Comparison of ENCODE assay signal across 1 cellular context in genomic region chr3:142098974-142099373, GRCh38.
A peak's percentile ranks its signal among the peaks of the same experiment; 100 is the strongest.
TF ChIP-seq lines count a peak whose summit lies in the region.

No MANE protein-coding gene starts in this region.

TF ChIP-seq in K562, 482 proteins besides CTCF, POLR2A, EP300 and RAD21 (continued from another document and continues in another):
- TF ChIP-seq PBX2 (CRISPR knock-in tag; IDR thresholded peaks at IDR 0.05; ENCODE audit: low read depth) (no peak), PBX2 (tag; conservative IDR thresholded peaks at IDR 0.05; ENCODE audit: low read depth) (peak; percentile 15; the same call in 1 of the 2 replicates), TRIM24 (IDR thresholded peaks at IDR 0.05) (peak; percentile 38 to 66; a peak in 3 of 4 replicates), FOXJ2 (tag; IDR thresholded peaks at IDR 0.05) (no peak), SMAD3 (CRISPR knock-in tag; conservative IDR thresholded peaks at IDR 0.05) (no peak), TAF7 (tag; IDR thresholded peaks at IDR 0.05) (no peak), CBFA2T3 (IDR thresholded peaks at IDR 0.05) (peak; percentile 44), ZNF644 (tag; IDR thresholded peaks at IDR 0.05; ENCODE audit: low read depth) (0 out of 2 replicates have a peak, but pooled peaks have one; percentile 45), EGR1 (conservative IDR thresholded peaks at IDR 0.05) (no peak), ZNF583 (CRISPR knock-in tag; IDR thresholded peaks at IDR 0.05) (no peak), STAT5A (IDR thresholded peaks at IDR 0.05; ENCODE audit: borderline replicate concordance, low read length) (no peak), IFI16 (CRISPR knock-in tag; IDR thresholded peaks at IDR 0.05) (no peak), ZNF511 (CRISPR knock-in tag; IDR thresholded peaks at IDR 0.05) (no peak), FOXK2 (conservative IDR thresholded peaks at IDR 0.05 in 1 of 2, IDR thresholded peaks at IDR 0.05 in 1 of 2; ENCODE audit: low read depth in 2 of 2) (no peak), ELF1 (tag; IDR thresholded peaks at IDR 0.05) (no peak), COPS2 (conservative IDR thresholded peaks at IDR 0.05) (no peak), TEAD4 (IDR thresholded peaks at IDR 0.05; ENCODE audit: low read length) (peak; percentile 40; the same call in 1 of the 2 replicates), TEAD4 (CRISPR knock-in tag; IDR thresholded peaks at IDR 0.05; ENCODE audit: borderline replicate concordance) (no peak), ZNF224 (CRISPR knock-in tag; IDR thresholded peaks at IDR 0.05) (no peak), TEAD1 (CRISPR knock-in tag; IDR thresholded peaks at IDR 0.05) (no peak), NFIX (CRISPR knock-in tag; IDR thresholded peaks at IDR 0.05; ENCODE audit: low read depth) (no peak), ZNF584 (CRISPR knock-in tag; IDR thresholded peaks at IDR 0.05; ENCODE audit: low read depth) (no peak), TAF1 (IDR thresholded peaks at IDR 0.05; ENCODE audit: control insufficient read depth, extremely low read depth, insufficient read depth, low read length, severe bottlenecking) (no peak), CREM (IDR thresholded peaks at IDR 0.05; ENCODE audit: low read depth) (no peak), MED1 (CRISPR knock-in tag; IDR thresholded peaks at IDR 0.05; ENCODE audit: borderline replicate concordance) (no peak), DNMT1 (IDR thresholded peaks at IDR 0.05) (no peak), HMG20B (CRISPR knock-in tag; IDR thresholded peaks at IDR 0.05) (no peak), CEBPG (CRISPR knock-in tag; IDR thresholded peaks at IDR 0.05) (no peak), CEBPG (tag; conservative IDR thresholded peaks at IDR 0.05 in 1 of 2, IDR thresholded peaks at IDR 0.05 in 1 of 2) (peak in 1 of 2 experiments; percentile 68; a peak in 2 of 4 replicates), NFRKB (IDR thresholded peaks at IDR 0.05; ENCODE audit: low read depth) (no peak), PURB (CRISPR knock-in tag; IDR thresholded peaks at IDR 0.05; ENCODE audit: low read depth) (no peak), NFIC (IDR thresholded peaks at IDR 0.05) (no peak), L3MBTL2 (IDR thresholded peaks at IDR 0.05) (no peak), SNRNP70 (optimal IDR thresholded peaks at IDR 0.05; ENCODE audit: low read depth, low read length) (no peak), NUFIP1 (IDR thresholded peaks at IDR 0.05; ENCODE audit: partially characterized antibody) (no peak), PML (IDR thresholded peaks at IDR 0.05; ENCODE audit: low read length) (no peak), HCFC1 (IDR thresholded peaks at IDR 0.05; ENCODE audit: low read depth, low read length) (no peak), ZNF274 (IDR thresholded peaks at IDR 0.05; ENCODE audit: borderline replicate concordance, low read depth, low read length) (no peak), CBFA2T2 (conservative IDR thresholded peaks at IDR 0.05) (0 out of 2 replicates have a peak, but pooled peaks have one; percentile 7), PRMT5 (CRISPR knock-in tag; IDR thresholded peaks at IDR 0.05) (no peak), RFX5 (IDR thresholded peaks at IDR 0.05; ENCODE audit: low read depth, low read length) (no peak), SMARCE1 (IDR thresholded peaks at IDR 0.05) (peak; percentile 92), KDM1A (IDR thresholded peaks at IDR 0.05) (0 out of 4 replicates have a peak, but pooled peaks have one; percentile 26 to 40), ZFP36 (IDR thresholded peaks at IDR 0.05; ENCODE audit: low read depth, low read length, partially characterized antibody) (no peak), MBD2 (IDR thresholded peaks at IDR 0.05; ENCODE audit: borderline replicate concordance, low read depth) (no peak), POLR3A (IDR thresholded peaks at IDR 0.05; ENCODE audit: borderline replicate concordance, extremely low read depth, insufficient read depth, insufficient read length) (no peak), ETV1 (tag; conservative IDR thresholded peaks at IDR 0.05; ENCODE audit: low read depth) (peak; percentile 72)
- TF ChIP-seq, protein P1, sequence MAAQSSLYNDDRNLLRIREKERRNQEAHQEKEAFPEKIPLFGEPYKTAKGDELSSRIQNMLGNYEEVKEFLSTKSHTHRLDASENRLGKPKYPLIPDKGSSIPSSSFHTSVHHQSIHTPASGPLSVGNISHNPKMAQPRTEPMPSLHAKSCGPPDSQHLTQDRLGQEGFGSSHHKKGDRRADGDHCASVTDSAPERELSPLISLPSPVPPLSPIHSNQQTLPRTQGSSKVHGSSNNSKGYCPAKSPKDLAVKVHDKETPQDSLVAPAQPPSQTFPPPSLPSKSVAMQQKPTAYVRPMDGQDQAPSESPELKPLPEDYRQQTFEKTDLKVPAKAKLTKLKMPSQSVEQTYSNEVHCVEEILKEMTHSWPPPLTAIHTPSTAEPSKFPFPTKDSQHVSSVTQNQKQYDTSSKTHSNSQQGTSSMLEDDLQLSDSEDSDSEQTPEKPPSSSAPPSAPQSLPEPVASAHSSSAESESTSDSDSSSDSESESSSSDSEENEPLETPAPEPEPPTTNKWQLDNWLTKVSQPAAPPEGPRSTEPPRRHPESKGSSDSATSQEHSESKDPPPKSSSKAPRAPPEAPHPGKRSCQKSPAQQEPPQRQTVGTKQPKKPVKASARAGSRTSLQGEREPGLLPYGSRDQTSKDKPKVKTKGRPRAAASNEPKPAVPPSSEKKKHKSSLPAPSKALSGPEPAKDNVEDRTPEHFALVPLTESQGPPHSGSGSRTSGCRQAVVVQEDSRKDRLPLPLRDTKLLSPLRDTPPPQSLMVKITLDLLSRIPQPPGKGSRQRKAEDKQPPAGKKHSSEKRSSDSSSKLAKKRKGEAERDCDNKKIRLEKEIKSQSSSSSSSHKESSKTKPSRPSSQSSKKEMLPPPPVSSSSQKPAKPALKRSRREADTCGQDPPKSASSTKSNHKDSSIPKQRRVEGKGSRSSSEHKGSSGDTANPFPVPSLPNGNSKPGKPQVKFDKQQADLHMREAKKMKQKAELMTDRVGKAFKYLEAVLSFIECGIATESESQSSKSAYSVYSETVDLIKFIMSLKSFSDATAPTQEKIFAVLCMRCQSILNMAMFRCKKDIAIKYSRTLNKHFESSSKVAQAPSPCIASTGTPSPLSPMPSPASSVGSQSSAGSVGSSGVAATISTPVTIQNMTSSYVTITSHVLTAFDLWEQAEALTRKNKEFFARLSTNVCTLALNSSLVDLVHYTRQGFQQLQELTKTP (IDR thresholded peaks at IDR 0.05; ENCODE audit: low read depth in 1 of 2, partially characterized antibody in 2 of 2), result peak in 1 of 2 experiments; percentile 36
- TF ChIP-seq, protein P2, sequence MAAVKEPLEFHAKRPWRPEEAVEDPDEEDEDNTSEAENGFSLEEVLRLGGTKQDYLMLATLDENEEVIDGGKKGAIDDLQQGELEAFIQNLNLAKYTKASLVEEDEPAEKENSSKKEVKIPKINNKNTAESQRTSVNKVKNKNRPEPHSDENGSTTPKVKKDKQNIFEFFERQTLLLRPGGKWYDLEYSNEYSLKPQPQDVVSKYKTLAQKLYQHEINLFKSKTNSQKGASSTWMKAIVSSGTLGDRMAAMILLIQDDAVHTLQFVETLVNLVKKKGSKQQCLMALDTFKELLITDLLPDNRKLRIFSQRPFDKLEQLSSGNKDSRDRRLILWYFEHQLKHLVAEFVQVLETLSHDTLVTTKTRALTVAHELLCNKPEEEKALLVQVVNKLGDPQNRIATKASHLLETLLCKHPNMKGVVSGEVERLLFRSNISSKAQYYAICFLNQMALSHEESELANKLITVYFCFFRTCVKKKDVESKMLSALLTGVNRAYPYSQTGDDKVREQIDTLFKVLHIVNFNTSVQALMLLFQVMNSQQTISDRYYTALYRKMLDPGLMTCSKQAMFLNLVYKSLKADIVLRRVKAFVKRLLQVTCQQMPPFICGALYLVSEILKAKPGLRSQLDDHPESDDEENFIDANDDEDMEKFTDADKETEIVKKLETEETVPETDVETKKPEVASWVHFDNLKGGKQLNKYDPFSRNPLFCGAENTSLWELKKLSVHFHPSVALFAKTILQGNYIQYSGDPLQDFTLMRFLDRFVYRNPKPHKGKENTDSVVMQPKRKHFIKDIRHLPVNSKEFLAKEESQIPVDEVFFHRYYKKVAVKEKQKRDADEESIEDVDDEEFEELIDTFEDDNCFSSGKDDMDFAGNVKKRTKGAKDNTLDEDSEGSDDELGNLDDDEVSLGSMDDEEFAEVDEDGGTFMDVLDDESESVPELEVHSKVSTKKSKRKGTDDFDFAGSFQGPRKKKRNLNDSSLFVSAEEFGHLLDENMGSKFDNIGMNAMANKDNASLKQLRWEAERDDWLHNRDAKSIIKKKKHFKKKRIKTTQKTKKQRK (IDR thresholded peaks at IDR 0.05; ENCODE audit: borderline replicate concordance, low read depth, low read length), result no peak
- TF ChIP-seq, protein P3, sequence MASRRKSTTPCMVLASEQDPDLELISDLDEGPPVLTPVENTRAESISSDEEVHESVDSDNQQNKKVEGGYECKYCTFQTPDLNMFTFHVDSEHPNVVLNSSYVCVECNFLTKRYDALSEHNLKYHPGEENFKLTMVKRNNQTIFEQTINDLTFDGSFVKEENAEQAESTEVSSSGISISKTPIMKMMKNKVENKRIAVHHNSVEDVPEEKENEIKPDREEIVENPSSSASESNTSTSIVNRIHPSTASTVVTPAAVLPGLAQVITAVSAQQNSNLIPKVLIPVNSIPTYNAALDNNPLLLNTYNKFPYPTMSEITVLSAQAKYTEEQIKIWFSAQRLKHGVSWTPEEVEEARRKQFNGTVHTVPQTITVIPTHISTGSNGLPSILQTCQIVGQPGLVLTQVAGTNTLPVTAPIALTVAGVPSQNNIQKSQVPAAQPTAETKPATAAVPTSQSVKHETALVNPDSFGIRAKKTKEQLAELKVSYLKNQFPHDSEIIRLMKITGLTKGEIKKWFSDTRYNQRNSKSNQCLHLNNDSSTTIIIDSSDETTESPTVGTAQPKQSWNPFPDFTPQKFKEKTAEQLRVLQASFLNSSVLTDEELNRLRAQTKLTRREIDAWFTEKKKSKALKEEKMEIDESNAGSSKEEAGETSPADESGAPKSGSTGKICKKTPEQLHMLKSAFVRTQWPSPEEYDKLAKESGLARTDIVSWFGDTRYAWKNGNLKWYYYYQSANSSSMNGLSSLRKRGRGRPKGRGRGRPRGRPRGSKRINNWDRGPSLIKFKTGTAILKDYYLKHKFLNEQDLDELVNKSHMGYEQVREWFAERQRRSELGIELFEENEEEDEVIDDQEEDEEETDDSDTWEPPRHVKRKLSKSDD (conservative IDR thresholded peaks at IDR 0.05; ENCODE audit: low read length), result no peak
- TF ChIP-seq, protein P4, sequence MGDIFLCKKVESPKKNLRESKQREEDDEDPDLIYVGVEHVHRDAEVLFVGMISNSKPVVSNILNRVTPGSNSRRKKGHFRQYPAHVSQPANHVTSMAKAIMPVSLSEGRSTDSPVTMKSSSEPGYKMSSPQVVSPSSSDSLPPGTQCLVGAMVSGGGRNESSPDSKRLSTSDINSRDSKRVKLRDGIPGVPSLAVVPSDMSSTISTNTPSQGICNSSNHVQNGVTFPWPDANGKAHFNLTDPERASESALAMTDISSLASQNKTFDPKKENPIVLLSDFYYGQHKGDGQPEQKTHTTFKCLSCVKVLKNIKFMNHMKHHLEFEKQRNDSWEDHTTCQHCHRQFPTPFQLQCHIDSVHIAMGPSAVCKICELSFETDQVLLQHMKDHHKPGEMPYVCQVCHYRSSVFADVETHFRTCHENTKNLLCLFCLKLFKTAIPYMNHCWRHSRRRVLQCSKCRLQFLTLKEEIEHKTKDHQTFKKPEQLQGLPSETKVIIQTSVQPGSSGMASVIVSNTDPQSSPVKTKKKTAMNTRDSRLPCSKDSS (IDR thresholded peaks at IDR 0.05; ENCODE audit: low read depth, partially characterized antibody), result no peak
- TF ChIP-seq, protein P5, sequence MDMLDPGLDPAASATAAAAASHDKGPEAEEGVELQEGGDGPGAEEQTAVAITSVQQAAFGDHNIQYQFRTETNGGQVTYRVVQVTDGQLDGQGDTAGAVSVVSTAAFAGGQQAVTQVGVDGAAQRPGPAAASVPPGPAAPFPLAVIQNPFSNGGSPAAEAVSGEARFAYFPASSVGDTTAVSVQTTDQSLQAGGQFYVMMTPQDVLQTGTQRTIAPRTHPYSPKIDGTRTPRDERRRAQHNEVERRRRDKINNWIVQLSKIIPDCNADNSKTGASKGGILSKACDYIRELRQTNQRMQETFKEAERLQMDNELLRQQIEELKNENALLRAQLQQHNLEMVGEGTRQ (CRISPR knock-in tag; IDR thresholded peaks at IDR 0.05), result peak; percentile 44
- TF ChIP-seq, protein P6, sequence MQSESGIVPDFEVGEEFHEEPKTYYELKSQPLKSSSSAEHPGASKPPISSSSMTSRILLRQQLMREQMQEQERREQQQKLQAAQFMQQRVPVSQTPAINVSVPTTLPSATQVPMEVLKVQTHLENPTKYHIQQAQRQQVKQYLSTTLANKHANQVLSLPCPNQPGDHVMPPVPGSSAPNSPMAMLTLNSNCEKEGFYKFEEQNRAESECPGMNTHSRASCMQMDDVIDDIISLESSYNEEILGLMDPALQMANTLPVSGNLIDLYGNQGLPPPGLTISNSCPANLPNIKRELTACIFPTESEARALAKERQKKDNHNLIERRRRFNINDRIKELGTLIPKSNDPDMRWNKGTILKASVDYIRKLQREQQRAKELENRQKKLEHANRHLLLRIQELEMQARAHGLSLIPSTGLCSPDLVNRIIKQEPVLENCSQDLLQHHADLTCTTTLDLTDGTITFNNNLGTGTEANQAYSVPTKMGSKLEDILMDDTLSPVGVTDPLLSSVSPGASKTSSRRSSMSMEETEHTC (IDR thresholded peaks at IDR 0.05), result peak; percentile 75
- TF ChIP-seq, protein P7, sequence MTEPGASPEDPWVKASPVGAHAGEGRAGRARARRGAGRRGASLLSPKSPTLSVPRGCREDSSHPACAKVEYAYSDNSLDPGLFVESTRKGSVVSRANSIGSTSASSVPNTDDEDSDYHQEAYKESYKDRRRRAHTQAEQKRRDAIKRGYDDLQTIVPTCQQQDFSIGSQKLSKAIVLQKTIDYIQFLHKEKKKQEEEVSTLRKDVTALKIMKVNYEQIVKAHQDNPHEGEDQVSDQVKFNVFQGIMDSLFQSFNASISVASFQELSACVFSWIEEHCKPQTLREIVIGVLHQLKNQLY (CRISPR knock-in tag; conservative IDR thresholded peaks at IDR 0.05), result no peak
